7 cellular contexts compared by ENCODE assay signal in the genomic region with DNA sequence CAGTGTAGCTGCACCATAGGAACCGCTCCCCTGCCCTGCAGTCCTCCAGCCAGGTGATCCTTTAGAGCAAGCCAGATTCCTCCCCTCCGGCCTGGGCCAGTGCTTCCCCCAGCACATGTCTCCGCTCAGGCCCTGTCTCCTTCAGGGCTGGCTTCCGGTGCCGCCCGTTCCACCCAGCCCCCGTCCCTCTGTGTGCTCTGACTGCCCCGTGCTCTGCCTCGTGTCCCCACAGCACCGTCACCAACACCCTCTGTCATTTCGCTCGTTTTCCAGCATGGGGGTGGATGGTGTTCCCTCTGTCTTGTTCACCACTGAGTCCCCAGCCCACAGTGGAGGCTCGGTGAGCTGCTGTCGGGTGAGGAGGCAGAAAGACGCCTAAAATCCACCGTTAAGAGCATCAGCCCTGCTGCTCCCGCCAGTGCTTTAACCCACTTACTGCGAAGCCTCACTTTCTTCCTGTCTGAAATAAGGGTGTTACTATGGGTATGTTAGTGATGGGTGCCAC. TPM values are rescaled to one million over a fixed set of nuclear protein-coding genes. Genes with fewer than 3 reads are reported as not detected.
DNase-seq lines count a peak whose midpoint lies in the region; ATAC-seq and TF ChIP-seq lines count a peak whose summit lies in the region.

No MANE protein-coding gene starts in this region.

- peak overlapping the region in 4 of 59 donors; percentile 2 to 25 (median 8) for H3K4me3 ChIP-seq in dorsolateral prefrontal cortex
- H3K4me3 ChIP-seq in mucosa of rectum (ENCODE audit: low read length in 2 of 2) = peak overlapping the region in 1 of 2 donors; percentile 48

- H3K4me1 ChIP-seq in mucosa of rectum (ENCODE audit: control insufficient read depth in 2 of 2, insufficient read depth in 2 of 2, low read length in 2 of 2) = peaks cover 44 to 59% of the 10 kb centered on the region in 2 donors

- no peaks in the 10 kb centered on the region for H3K27me3 ChIP-seq in dorsolateral prefrontal cortex
- H3K27me3 ChIP-seq in mucosa of rectum (ENCODE audit: control insufficient read depth in 2 of 2, insufficient read depth in 2 of 2, low read length in 2 of 2) = no peaks in the 10 kb centered on the region

- DNase-seq in HFFc6 (peak; percentile 6), dorsolateral prefrontal cortex (peak in 7 of 10 donors; percentile 37 to 84 (median 65)), NCI-H2196 (lab: John Stamatoyannopoulos, UW; ENCODE audit: unreplicated experiment) (no peak)
- peak; percentile 53 to 63 for DNase-seq in activated CD4-positive, alpha-beta T cell treated with anti-CD3 and anti-CD28 coated beads for 4 hours
- DNase-seq in stimulated activated CD8-positive, alpha-beta memory T cell treated with anti-CD3 and anti-CD28 coated beads, Interleukin-7, amount 100 ng/mL, for 1 hour (ENCODE audit: low read depth in 2 of 2) = peak; percentile 37 to 45

- H3K9me3 Mint-ChIP-seq in HFFc6 = peaks cover 4% of the 10 kb centered on the region; the same call in 1 of the 2 replicates

- intact Hi-C loops in dorsolateral prefrontal cortex (cut with DNase I) = no loop called here

- peaks cover 16% of the 10 kb centered on the region for H3K36me3 Mint-ChIP-seq in HFFc6 (ENCODE audit: low read depth)

- H3K9me3 ChIP-seq in mucosa of rectum (ENCODE audit: control insufficient read depth in 2 of 2, low read length in 2 of 2) = no peaks in the 10 kb centered on the region

- H3K4me1 Mint-ChIP-seq in HFFc6 (ENCODE audit: low read depth) = peaks cover 80% of the 10 kb centered on the region

- peak overlapping the region; percentile 95 for H3K27ac Mint-ChIP-seq in HFFc6

- TF ChIP-seq CTCF in HFFc6 (IDR thresholded peaks at IDR 0.05) = no peak
- TF ChIP-seq CTCF in dorsolateral prefrontal cortex (IDR thresholded peaks at IDR 0.05 in 54 of 56, conservative IDR thresholded peaks at IDR 0.05 in 2 of 56; ENCODE audit: low read depth in 1 of 56, partially characterized antibody in 56 of 56) = no peak

- peaks cover 6 to 22% of the 10 kb centered on the region in 2 donors for H3K36me3 ChIP-seq in mucosa of rectum (ENCODE audit: control insufficient read depth in 2 of 2, insufficient read depth in 2 of 2, low read length in 2 of 2)

- H3K4me3 Mint-ChIP-seq in HFFc6 = peak overlapping the region; percentile 66

- H3K9ac ChIP-seq in mucosa of rectum (ENCODE audit: low read depth in 1 of 2, low read length in 2 of 2) = peak overlapping the region in 1 of 2 donors; percentile 34

- peaks cover 3% of the 10 kb centered on the region for H3K27me3 Mint-ChIP-seq in HFFc6 (ENCODE audit: insufficient read depth)

- peak overlapping the region in 48 of 59 donors; percentile 8 to 83 (median 59) for H3K27ac ChIP-seq in dorsolateral prefrontal cortex
- peak overlapping the region; percentile 32 to 78 for H3K27ac ChIP-seq in mucosa of rectum (ENCODE audit: low read depth in 2 of 2, low read length in 2 of 2)

- no peak for ATAC-seq in HG03097 (IDR thresholded peaks at IDR 0.05; ENCODE audit: low FRiP score, unreplicated experiment)

RNA-seq across cellular contexts. Expression of a gene that starts 54.5 kb away (rescaled TPM):
- total RNA-seq in HFFc6 (2021; fragmentation: NEBNext Ultra II Directional; extraction: Animal tissue kit (Norgen Biotek cat#: 25700)) = 1 to 10 TPM in 2 of 6 experiments, under 1 TPM in 4; 0.61 to 1.3 (median 0.92) TPM
- total RNA-seq in dorsolateral prefrontal cortex = 1 to 10 TPM in 103 of 120 experiments, under 1 TPM in 17; 0.44 to 4.5 (median 1.8) TPM

RNA-seq across cellular contexts. Expression of a gene that starts 55.2 kb away (rescaled TPM):
- 100 to 1,000 TPM; 266 to 393 (median 323) TPM for total RNA-seq in HFFc6 (2021; fragmentation: NEBNext Ultra II Directional; extraction: Animal tissue kit (Norgen Biotek cat#: 25700))
- 100 to 1,000 TPM; 270 to 471 (median 352) TPM for total RNA-seq in dorsolateral prefrontal cortex

RNA-seq across cellular contexts. Expression of a gene that starts 55.3 kb away (rescaled TPM):
- 100 to 1,000 TPM; 107 to 123 (median 112) TPM for total RNA-seq in HFFc6 (2021; fragmentation: NEBNext Ultra II Directional; extraction: Animal tissue kit (Norgen Biotek cat#: 25700))
- total RNA-seq in dorsolateral prefrontal cortex = 10 to 100 TPM; 27.7 to 72.8 (median 40.1) TPM
